In the genomic region with DNA sequence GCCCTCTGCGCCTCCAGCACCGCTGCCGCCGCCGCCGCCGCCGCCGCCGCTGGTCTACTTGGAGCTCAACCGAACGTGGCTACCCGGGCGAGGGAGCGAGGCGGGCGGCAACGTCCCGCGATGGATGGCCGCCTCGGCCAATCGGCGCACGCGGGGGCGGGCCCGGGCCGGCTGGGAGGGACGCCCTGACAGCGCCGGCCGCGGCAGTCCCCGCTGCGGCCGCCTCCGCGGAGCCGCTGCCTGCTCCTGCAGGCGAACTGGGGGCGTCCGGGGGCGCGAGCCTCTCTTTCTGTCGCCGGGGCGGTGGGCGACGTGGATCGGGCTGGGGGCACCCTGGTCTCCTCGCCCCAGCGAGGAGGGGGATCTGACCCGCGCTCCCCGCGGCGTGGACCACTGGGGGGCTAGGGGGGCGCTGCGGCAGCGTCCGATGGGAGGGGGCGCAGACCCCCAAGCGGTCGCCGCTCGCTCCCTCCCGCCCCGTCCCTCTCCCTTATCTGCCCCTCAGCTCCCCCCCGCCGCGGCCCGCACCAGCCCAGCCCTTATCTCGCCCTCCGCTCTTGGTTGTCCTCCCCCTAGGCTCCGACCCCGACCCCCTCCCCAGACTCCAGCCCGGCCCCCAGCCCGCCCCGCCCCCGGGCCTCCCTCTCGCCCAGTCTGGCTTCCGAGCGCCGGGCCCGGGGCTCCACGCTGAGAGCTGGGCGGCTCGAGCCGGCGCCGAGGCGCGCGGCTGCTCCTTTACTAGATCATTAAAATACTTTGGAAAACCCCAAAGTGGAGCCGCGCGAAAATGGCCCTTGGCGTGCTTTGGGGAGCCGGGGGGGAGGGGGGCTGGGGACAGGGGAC, we compare ENCODE assay signal across 8 cellular contexts. TPM values are rescaled to one million over a fixed set of nuclear protein-coding genes. Genes with fewer than 3 reads are reported as not detected.
DNase-seq lines count a peak whose midpoint lies in the region; ATAC-seq, FAIRE-seq and TF ChIP-seq lines count a peak whose summit lies in the region.

A gene (minus strand): TSS at position 56 of the 843 bp plus-strand sequence.

- H3K18ac ChIP-seq in H1 (ENCODE audit: extremely low read depth, low read length): peak within 1 kb of the TSS; percentile 97

- peak; percentile 93 to 94 (median 93) for DNase-seq in CD4-positive, alpha-beta memory T cell
- DNase-seq in HS-5 (ENCODE audit: low read depth) (peak; percentile 49), NK-92 (lab: John Stamatoyannopoulos, UW; ENCODE audit: unreplicated experiment) (peak; percentile 26), H1 (ENCODE audit: low read depth in 1 of 2, low spot score in 2 of 2) (peak in 1 of 2 experiments; percentile 96), mesenteric fat pad (ENCODE audit: low spot score) (peak; percentile 98)
- peak; percentile 62 to 91 (median 73) for DNase-seq in activated CD8-positive, alpha-beta memory T cell treated with anti-CD3 and anti-CD28 coated beads for 48 hours (ENCODE audit: low read depth in 2 of 3, low spot score in 2 of 3)
- peak; percentile 83 for DNase-seq in stimulated activated CD8-positive, alpha-beta memory T cell treated with anti-CD3 and anti-CD28 coated beads, Interleukin-15, amount 100 ng/mL, for 24 hours (ENCODE audit: low read depth)

- H3K9ac ChIP-seq in H1 (replicated peaks in 1 of 4; ENCODE audit: extremely low read depth in 1 of 4, low read depth in 3 of 4, low read length in 3 of 4): peak within 1 kb of the TSS; percentile 81 to 91 (median 82)

- H3K36me3 ChIP-seq in CD4-positive, alpha-beta memory T cell (ENCODE audit: insufficient read depth, low read length): peaks cover 3% of the 10 kb centered on the region
- peaks cover 8 to 26% (median 13%) of the 10 kb centered on the region in 4 experiments for H3K36me3 ChIP-seq in H1 (ENCODE audit: control insufficient read depth in 2 of 4, insufficient read depth in 4 of 4, low read length in 3 of 4)

- no peaks in the 10 kb centered on the region for H3K27me3 ChIP-seq in CD4-positive, alpha-beta memory T cell (ENCODE audit: insufficient read depth, low read length)
- no peaks in the 10 kb centered on the region for H3K27me3 ChIP-seq in H1 (replicated peaks in 1 of 4; ENCODE audit: control insufficient read depth in 3 of 4, extremely low read depth in 1 of 4, insufficient read depth in 3 of 4, low read length in 3 of 4)

- H3K23me2 ChIP-seq in H1 (ENCODE audit: low read depth, low read length): peaks cover 11% of the 10 kb centered on the region

- no peak for TF ChIP-seq CTCF in H1 (IDR thresholded peaks at IDR 0.05; ENCODE audit: control extremely low read depth in 1 of 3, insufficient read depth in 1 of 3, low read depth in 1 of 3, low read length in 3 of 3)

- no peak for FAIRE-seq in H1 (lab: Jason Lieb, UNC)

- peaks cover 11% of the 10 kb centered on the region for H3K79me1 ChIP-seq in H1 (ENCODE audit: low read depth, low read length)

- 1% methylated on average over 27 of the region's 100 CpGs; no CpG with 5 or more reads in 1 of the 2 experiments for WGBS in H1 (ENCODE audit: extremely low coverage in 1 of 2, insufficient coverage in 1 of 2, insufficient read length in 1 of 2, insufficient replicate concordance in 2 of 2, low coverage in 1 of 2, low lambda C conversion rate in 2 of 2, missing lambda C conversion rate in 1 of 2), 2 experiments

- peak within 1 kb of the TSS; percentile 94 for H3K4ac ChIP-seq in H1 (replicated peaks; ENCODE audit: insufficient read length, low read depth, low read length)

- H3K4me1 ChIP-seq in CD4-positive, alpha-beta memory T cell (ENCODE audit: insufficient read depth, low read length): peaks cover 67% of the 10 kb centered on the region
- H3K4me1 ChIP-seq in H1 (replicated peaks in 1 of 4; ENCODE audit: control insufficient read depth in 3 of 4, insufficient read depth in 4 of 4, low read length in 3 of 4): peaks cover 14 to 35% (median 23%) of the 10 kb centered on the region in 4 experiments

- ATAC-seq in GM19463 (IDR thresholded peaks at IDR 0.05; ENCODE audit: unreplicated experiment): peak; percentile 82

- H3K27ac Mint-ChIP-seq in CD4-positive, alpha-beta memory T cell: peak within 1 kb of the TSS; percentile 88 to 99 (median 97)

- H3K14ac ChIP-seq in H1 (ENCODE audit: insufficient read length): no peak within 1 kb of the TSS

- peaks cover 14 to 23% of the 10 kb centered on the region in 2 experiments for H4K20me1 ChIP-seq in H1 (replicated peaks in 1 of 2; ENCODE audit: control insufficient read depth in 1 of 2, insufficient read depth in 2 of 2, low read length in 2 of 2)

- H3K4me3 ChIP-seq in CD4-positive, alpha-beta memory T cell (ENCODE audit: low read length in 2 of 2): peak within 1 kb of the TSS; percentile 45 to 91
- peak within 1 kb of the TSS; percentile 75 to 90 (median 83) for H3K4me3 ChIP-seq in H1 (ENCODE audit: extremely low read depth in 1 of 4, insufficient read depth in 2 of 4, low read depth in 3 of 4, low read length in 4 of 4)

- CTCF ChIA-PET in CD4-positive, alpha-beta memory T cell (lab: Charles Lee; ENCODE audit: partially characterized antibody): interaction anchor here (0.6 to 2.3 kb wide), 15 partner anchors 12 to 461 kb away, joined by 3 to 44 read pairs (median 5); a partner anchor contains a TSS
- CTCF ChIA-PET in H1 (lab: Charles Lee; ENCODE audit: partially characterized antibody): interaction anchor here (0.6 to 2.2 kb wide), 15 partner anchors 19 to 259 kb away, joined by 3 to 18 read pairs (median 3); no protein-coding TSS in a partner anchor

- peak in 1 of 2 experiments; percentile 3; a peak in 1 of 4 replicates for TF ChIP-seq RAD21 in H1 (IDR thresholded peaks at IDR 0.05 in 1 of 2, conservative IDR thresholded peaks at IDR 0.05 in 1 of 2; ENCODE audit: low read depth in 2 of 2, low read length in 2 of 2)

- peak within 1 kb of the TSS; percentile 83 for H4K91ac ChIP-seq in H1 (replicated peaks; ENCODE audit: insufficient read length, low read length)

- intact Hi-C loops in CD4-positive, alpha-beta memory T cell (cut with micrococcal nuclease): loop anchor here (1.0 to 5.0 kb wide), 10 partner anchors 49 to 568 kb away; a partner anchor contains a TSS

- no peak within 1 kb of the TSS for H2AFZ ChIP-seq in H1 (ENCODE audit: low read length)

- H3K36me3 Mint-ChIP-seq in CD4-positive, alpha-beta memory T cell: peaks cover 19 to 29% of the 10 kb centered on the region in 2 donors

- peak within 1 kb of the TSS; percentile 97 for H4K8ac ChIP-seq in H1 (ENCODE audit: extremely low read depth, insufficient read depth, low read length)

- H3K56ac ChIP-seq in H1 (replicated peaks; ENCODE audit: insufficient read length, low read depth, low read length): peak within 1 kb of the TSS; percentile 91

- peak within 1 kb of the TSS; percentile 98 to 100 for H3K4me2 ChIP-seq in H1 (ENCODE audit: insufficient read depth in 1 of 2, low read depth in 2 of 2, low read length in 2 of 2)

- H2BK120ac ChIP-seq in H1 (replicated peaks; ENCODE audit: low read depth, low read length): no peak within 1 kb of the TSS

- no peak for TF ChIP-seq EP300 in H1 (IDR thresholded peaks at IDR 0.05; ENCODE audit: borderline replicate concordance in 1 of 2, low read depth in 2 of 2, low read length in 2 of 2)

- no peaks in the 10 kb centered on the region for H3K9me3 ChIP-seq in CD4-positive, alpha-beta memory T cell (ENCODE audit: control insufficient read depth in 1 of 2, low read length in 2 of 2)
- H3K9me3 ChIP-seq in H1 (ENCODE audit: insufficient read depth in 2 of 2, low read depth in 1 of 2, low read length in 1 of 2): no peaks in the 10 kb centered on the region

- peaks cover 51 to 77% (median 62%) of the 10 kb centered on the region in 4 donors for H3K4me1 Mint-ChIP-seq in CD4-positive, alpha-beta memory T cell

- H3K23ac ChIP-seq in H1 (ENCODE audit: insufficient read length): no peak within 1 kb of the TSS

- peaks cover 0 to 1% (median 0%) of the 10 kb centered on the region in 8 donors for H3K9me3 Mint-ChIP-seq in CD4-positive, alpha-beta memory T cell

- no peak within 1 kb of the TSS for H2BK20ac ChIP-seq in H1 (ENCODE audit: low read length)

- no peak within 1 kb of the TSS; the same call in 1 of the 2 replicates for H2BK15ac ChIP-seq in H1 (ENCODE audit: low read length)

- H2AK5ac ChIP-seq in H1 (ENCODE audit: low read depth, low read length): no peak within 1 kb of the TSS; the same call in 1 of the 2 replicates

- peak in 1 of 2 experiments; percentile 77; a peak in 1 of 3 replicates for TF ChIP-seq POLR2A in H1 (IDR thresholded peaks at IDR 0.05; ENCODE audit: control extremely low read depth in 1 of 2, low read depth in 2 of 2, low read length in 2 of 2)

- H3K27me3 Mint-ChIP-seq in CD4-positive, alpha-beta memory T cell: peaks cover 0 to 1% of the 10 kb centered on the region in 2 donors

- H3K4me3 Mint-ChIP-seq in CD4-positive, alpha-beta memory T cell: peak within 1 kb of the TSS; percentile 95 to 99 (median 97)

- peak within 1 kb of the TSS; percentile 95 for H2BK12ac ChIP-seq in H1 (ENCODE audit: low read depth, low read length)

- H3K79me2 ChIP-seq in H1 (ENCODE audit: control insufficient read depth in 1 of 2, insufficient read depth in 2 of 2, low read length in 2 of 2): peaks cover 16 to 39% of the 10 kb centered on the region in 2 experiments

- H3K27ac ChIP-seq in CD4-positive, alpha-beta memory T cell (ENCODE audit: low read depth, low read length): peak within 1 kb of the TSS; percentile 87
- H3K27ac ChIP-seq in H1 (ENCODE audit: low read depth, low read length): peak within 1 kb of the TSS; percentile 90

- peak within 1 kb of the TSS; percentile 97 for H2BK5ac ChIP-seq in H1 (ENCODE audit: low read depth, low read length)

- peak within 1 kb of the TSS; percentile 92 for H4K5ac ChIP-seq in H1 (ENCODE audit: insufficient read length, low read depth, low read length)

- POLR2A ChIA-PET in CD4-positive, alpha-beta memory T cell (lab: Charles Lee; ENCODE audit: partially characterized antibody): interaction anchor here (0.6 to 7.2 kb wide), 31 partner anchors 8 to 569 kb away, joined by 3 to 254 read pairs (median 5); a partner anchor contains a TSS
- POLR2A ChIA-PET in H1 (lab: Charles Lee; ENCODE audit: partially characterized antibody): interaction anchor here (0.6 to 5.8 kb wide), 43 partner anchors 9 to 284 kb away, joined by 3 to 216 read pairs (median 5); a partner anchor contains a TSS

TF ChIP-seq in H1, 55 proteins besides CTCF, POLR2A, EP300 and RAD21 (continues in another document):
- peak; percentile 24 for TF ChIP-seq KDM4A (IDR thresholded peaks at IDR 0.05; ENCODE audit: low read depth, low read length, severe bottlenecking)

RNA-seq across cellular contexts. Expression of the gene that starts here (rescaled TPM):
- 10 to 100 TPM; 67.6 to 87.6 TPM for total RNA-seq in CD4-positive, alpha-beta memory T cell
- polyA plus RNA-seq in CD4-positive, alpha-beta memory T cell: 10 to 100 TPM; 10.9 to 22.7 TPM
- total RNA-seq in H1 (2021; fragmentation: NEBNext Ultra II Directional; extraction: Animal tissue kit (Norgen Biotek cat#: 25700)): 133 and 134 TPM in 2 replicates
- polyA plus RNA-seq in H1 (2011; rRNA removed): 99.7 and 126 TPM in 2 replicates
- polyA plus RNA-seq in H1 (2011; cell fraction: cytosol; rRNA removed): 76.0 TPM
- 114 TPM for polyA plus RNA-seq in H1 (2011; cell fraction: nucleus; rRNA removed)
- polyA plus RNA-seq in H1 (2012, experiment 1 of 2): 108 to 113 TPM (median 112 TPM) in 4 replicates
- 86.8 TPM for polyA plus RNA-seq in H1 (2012, experiment 2 of 2)
- 131 TPM for polyA plus RNA-seq in H1 (2013, experiment 1 of 2)
- 128 TPM for polyA plus RNA-seq in H1 (2013, experiment 2 of 2)
- 35.3 and 44.7 TPM in 2 replicates for polyA minus RNA-seq in H1 (2011; rRNA and poly(A)+ RNA removed)
- 39.1 TPM for polyA minus RNA-seq in H1 (2011; cell fraction: cytosol; rRNA and poly(A)+ RNA removed)
- 26.8 TPM for polyA minus RNA-seq in H1 (2011; cell fraction: nucleus; rRNA and poly(A)+ RNA removed)
- total RNA-seq in mesenteric fat pad: 41.1 TPM
